In the genomic region with DNA sequence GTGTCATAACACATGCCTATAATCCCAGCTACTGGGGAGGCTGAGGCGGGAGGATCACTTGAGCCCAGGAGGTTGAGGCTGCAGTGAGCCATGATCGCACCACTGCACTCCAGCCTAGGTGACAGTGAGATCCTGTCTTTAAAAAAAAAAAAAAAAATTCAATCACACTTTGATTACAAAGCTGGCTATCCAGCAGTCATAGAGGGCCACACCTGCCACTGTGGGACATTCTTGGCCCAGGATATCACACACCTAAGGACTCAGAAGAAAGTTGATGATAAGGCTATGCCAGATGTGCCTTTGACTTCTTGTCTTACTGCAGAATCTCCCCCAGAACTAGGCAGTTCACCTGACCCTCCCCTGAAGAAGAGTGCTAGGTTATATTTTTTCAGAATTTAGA, we compare ENCODE assay signal across 32 cellular contexts.
"Had no signal": no experiment of that assay in that cellular context is flagged by ENCODE, and none has a peak within 500 bp of the region (broad histone marks: within the 10 kb centered on the region; RNA-seq: fewer than 3 reads in every experiment).

No MANE protein-coding gene starts in this region.

- H3K36me3 ChIP-seq: adrenal gland, esophagus squamous epithelium, gastroesophageal sphincter, WERI-Rb-1 had no signal

- H3K27me3 ChIP-seq: adrenal gland, body of pancreas, esophagus squamous epithelium, gastroesophageal sphincter had no signal

- H3K9me3 ChIP-seq: adrenal gland, body of pancreas, esophagus squamous epithelium, gastroesophageal sphincter had no signal

- H3K4me3 ChIP-seq: adrenal gland, body of pancreas, esophagus squamous epithelium, gastroesophageal sphincter had no signal

- FAIRE-seq: colon, endometrium, endothelial cell of umbilical vein had no signal

- ATAC-seq: activated CD4-positive, CD25-positive, alpha-beta regulatory T cell treated with anti-CD3 and anti-CD28 coated beads, Interleukin-2, amount 50 U/mL, for 24 hours; activated CD8-positive, alpha-beta T cell treated with anti-CD3 and anti-CD28 coated beads for 36 hours; activated naive CD8-positive, alpha-beta T cell treated with anti-CD3 and anti-CD28 coated beads, Interleukin-2, amount 50 U/mL, for 24 hours; activated T-cell treated with anti-CD3 and anti-CD28 coated beads, Interleukin-2, amount 50 U/mL, for 4 hours; activated T-helper 17 cell treated with anti-CD3 and anti-CD28 coated beads, Interleukin-2, amount 50 U/mL, for 72 hours; body of pancreas; gastroesophageal sphincter; T-helper 17 cell had no signal

- H3K4me1 ChIP-seq: adrenal gland, gastroesophageal sphincter had no signal

- H3K27ac ChIP-seq: adrenal gland, body of pancreas, epithelial cell of prostate, esophagus squamous epithelium, gastroesophageal sphincter, WERI-Rb-1 had no signal

- DNase-seq: activated B cell treated with CpG ODN at 0.5 μM for 24 hours; activated CD4-positive, alpha-beta T cell treated with anti-CD3 and anti-CD28 coated beads for 48 hours; activated CD4-positive, alpha-beta T cell treated with anti-CD3 and anti-CD28 coated beads, Interleukin-2, amount 50 U/mL, for 1 hour; activated CD4-positive, alpha-beta T cell treated with anti-CD3 and anti-CD28 coated beads, Interleukin-2, amount 50 U/mL, for 48 hours; activated CD8-positive, alpha-beta memory T cell treated with anti-CD3 and anti-CD28 coated beads for 24 hours; activated CD8-positive, alpha-beta T cell treated with anti-CD3 and anti-CD28 coated beads for 36 hours; activated effector memory CD4-positive, alpha-beta T cell treated with anti-CD3 and anti-CD28 coated beads, Interleukin-2, amount 50 U/mL, for 16 hours; activated naive CD4-positive, alpha-beta T cell treated with anti-CD3 and anti-CD28 coated beads for 36 hours; activated naive CD8-positive, alpha-beta T cell treated with anti-CD3 and anti-CD28 coated beads for 36 hours; activated naive CD8-positive, alpha-beta T cell treated with anti-CD3 and anti-CD28 coated beads, Interleukin-2, amount 50 U/mL, for 24 hours; activated T-cell treated with anti-CD3 and anti-CD28 coated beads, Interleukin-2, amount 50 U/mL, for 4 hours; adrenal gland; amygdala; aorta; body of pancreas; caudate nucleus; cortex of kidney; dermis blood vessel endothelial cell; effector CD8-positive, alpha-beta T cell; esophagus squamous epithelium; foreskin melanocyte; T-helper 1 cell; T-helper 17 cell; T1000 had no signal
